5 cellular contexts compared by ENCODE assay signal in genomic region chr5:56038206-56038605, GRCh38. TPM values are rescaled to one million over a fixed set of nuclear protein-coding genes. Genes with fewer than 3 reads are reported as not detected.
A peak's percentile ranks its signal among the peaks of the same experiment; 100 is the strongest.
DNase-seq lines count a peak whose midpoint lies in the region; ATAC-seq, FAIRE-seq and TF ChIP-seq lines count a peak whose summit lies in the region.
"Not testable (repeated sequence)": the region's sequence is repeated elsewhere in the genome, so short reads cannot be mapped to it uniquely, and the experiment has no call there.

No MANE protein-coding gene starts in this region.

- H3K4me1 Mint-ChIP-seq in glutamatergic neuron (ENCODE audit: low read depth, unreplicated experiment) = not testable (repeated sequence)
- H3K4me1 Mint-ChIP-seq in nephron = peaks cover 29% of the 10 kb centered on the region

- H3K4me3 Mint-ChIP-seq in glutamatergic neuron (ENCODE audit: unreplicated experiment); nephron: not testable (repeated sequence)

- POLR2A ChIA-PET in K562 (lab: Yijun Ruan, JAX) (interaction anchor here (1.2 kb wide), 1 partner anchor 43 kb away, joined by 4 read pairs; the partner anchor contains the start of gene IL6ST), HepG2 (lab: Yijun Ruan, JAX) (interaction anchor here (1.1 kb wide), 1 partner anchor 43 kb away, joined by 5 read pairs; the partner anchor contains the start of gene IL6ST)

- H3K9me1 ChIP-seq in K562 (ENCODE audit: control insufficient read depth, insufficient read depth, low read length) = not testable (repeated sequence)

- H3K9me3 Mint-ChIP-seq in glutamatergic neuron (ENCODE audit: unreplicated experiment) = peaks cover 10% of the 10 kb centered on the region
- H3K9me3 Mint-ChIP-seq in nephron = not testable (repeated sequence)

- not testable (repeated sequence) for H3K36me3 ChIP-seq in KMS-11 (ENCODE audit: insufficient read depth); K562 (ENCODE audit: control insufficient read depth, insufficient read depth, low read length); HepG2 (replicated peaks in 1 of 2; ENCODE audit: control insufficient read depth in 1 of 2, insufficient read depth in 2 of 2, low read length in 2 of 2)

- intact Hi-C loops in K562 (cut with micrococcal nuclease) = loop anchor here (5.0 kb wide), 1 partner anchor 46 kb away; the partner anchor contains the start of gene IL6ST
- intact Hi-C loops in HepG2 (cut with micrococcal nuclease; ENCODE audit: unreplicated experiment) = not testable (repeated sequence)

- not testable (repeated sequence) for TF ChIP-seq RAD21 in K562 (CRISPR knock-in tag; conservative IDR thresholded peaks at IDR 0.05 in 1 of 2, IDR thresholded peaks at IDR 0.05 in 1 of 2); HepG2 (CRISPR knock-in tag; IDR thresholded peaks at IDR 0.05)

- H3K4me3 ChIP-seq in KMS-11 (IDR thresholded peaks at IDR 0.05; ENCODE audit: insufficient read depth, low read depth, low read length); K562; HepG2 (replicated peaks in 1 of 3; ENCODE audit: insufficient read depth in 1 of 3, low read depth in 2 of 3, low read length in 3 of 3): not testable (repeated sequence)

- H3K27ac Mint-ChIP-seq in glutamatergic neuron (ENCODE audit: unreplicated experiment) (peak overlapping the region; percentile 97), nephron (peak overlapping the region; percentile 68 to 80 (median 70))

- not testable (repeated sequence) for H3K79me2 ChIP-seq in KMS-11 (ENCODE audit: insufficient read depth, low read depth); K562 (ENCODE audit: control insufficient read depth, insufficient read depth, low read length); HepG2 (ENCODE audit: insufficient read depth, low read length)

- not testable (repeated sequence) for DNase-seq in K562 (ENCODE audit: extremely low read depth in 1 of 4, low spot score in 3 of 4); glutamatergic neuron; HepG2 (ENCODE audit: low spot score)

- not testable (repeated sequence) for BruUV-seq in K562 (replicated peaks; lab: Mats Ljungman, UMichigan); HepG2 (replicated peaks; lab: Mats Ljungman, UMichigan)

- not testable (repeated sequence) for TF ChIP-seq EP300 in K562 (IDR thresholded peaks at IDR 0.05; ENCODE audit: low read length); HepG2 (IDR thresholded peaks at IDR 0.05; ENCODE audit: low read depth in 2 of 2, low read length in 2 of 2); HepG2 (CRISPR knock-in tag; IDR thresholded peaks at IDR 0.05; ENCODE audit: borderline replicate concordance)

- H3K36me3 Mint-ChIP-seq in glutamatergic neuron (ENCODE audit: unreplicated experiment); nephron (ENCODE audit: low read depth): not testable (repeated sequence)

- H3K4me1 ChIP-seq in KMS-11 (ENCODE audit: low read depth, poor library complexity, severe bottlenecking) (peaks cover 57% of the 10 kb centered on the region), K562 (replicated peaks in 1 of 2; ENCODE audit: control insufficient read depth in 2 of 2, insufficient read depth in 2 of 2, low read length in 2 of 2) (peaks cover 14 to 25% of the 10 kb centered on the region in 2 experiments), HepG2 (ENCODE audit: insufficient read depth, low read length) (peaks cover 16% of the 10 kb centered on the region)

- not testable (repeated sequence) for FAIRE-seq in K562 (lab: Jason Lieb, UNC); HepG2 (lab: Jason Lieb, UNC)

- CTCF ChIA-PET in K562 (lab: Yijun Ruan, JAX; ENCODE audit: low intra/inter-chr PET ratio); HepG2 (lab: Yijun Ruan, JAX; ENCODE audit: low intra/inter-chr PET ratio, low total read pairs): not testable (repeated sequence)

- not testable (repeated sequence) for H3K9me3 ChIP-seq in K562 (replicated peaks; ENCODE audit: control insufficient read depth, insufficient read depth, low read depth, low read length); HepG2 (ENCODE audit: low read length)

- H3K27me3 Mint-ChIP-seq in glutamatergic neuron (ENCODE audit: unreplicated experiment); nephron (ENCODE audit: low read depth): not testable (repeated sequence)

- in situ Hi-C loops in K562 (cut with MboI); HepG2 (cut with HindIII; ENCODE audit: extremely low pct_ligation_motif_present, low pct_unique_long_range_greater_than_20kb): not testable (repeated sequence)

- not testable (repeated sequence) for TF ChIP-seq CTCF in KMS-11 (conservative IDR thresholded peaks at IDR 0.05; ENCODE audit: low read depth, low read length); K562 (IDR thresholded peaks at IDR 0.05 in 2 of 3, conservative IDR thresholded peaks at IDR 0.05 in 1 of 3; ENCODE audit: insufficient read depth in 2 of 3, low read depth in 1 of 3, low read length in 3 of 3); glutamatergic neuron (IDR thresholded peaks at IDR 0.05; ENCODE audit: partially characterized antibody, unreplicated experiment); HepG2 (CRISPR knock-in tag; IDR thresholded peaks at IDR 0.05); nephron (IDR thresholded peaks at IDR 0.05; ENCODE audit: unreplicated experiment in 3 of 3)

- not testable (repeated sequence) for TF ChIP-seq POLR2A in K562 (conservative IDR thresholded peaks at IDR 0.05); HepG2 (IDR thresholded peaks at IDR 0.05; ENCODE audit: insufficient read depth in 1 of 2, low read depth in 2 of 2, low read length in 2 of 2)

- peak overlapping the region; percentile 90 for H3K27ac ChIP-seq in KMS-11
- H3K27ac ChIP-seq in K562 (ENCODE audit: extremely low read depth, low read depth, low read length) = peak overlapping the region; percentile 86; the same call in 1 of the 3 replicates
- H3K27ac ChIP-seq in HepG2 (ENCODE audit: extremely low read length, insufficient read depth, low read length) = not testable (repeated sequence)

- H3K9ac ChIP-seq in KMS-11; K562 (ENCODE audit: insufficient read depth in 1 of 2, low read depth in 2 of 2, low read length in 2 of 2); HepG2 (ENCODE audit: insufficient read depth, low read depth, low read length): not testable (repeated sequence)

- H3K27me3 ChIP-seq in KMS-11 (ENCODE audit: insufficient read depth, low read depth); K562 (ENCODE audit: control insufficient read depth in 2 of 2, insufficient read depth in 2 of 2, low read length in 2 of 2); HepG2 (ENCODE audit: control insufficient read depth in 1 of 2, insufficient read depth in 2 of 2, low read length in 2 of 2): not testable (repeated sequence)

- H3K4me2 ChIP-seq in KMS-11 (peak overlapping the region; percentile 72), K562 (ENCODE audit: insufficient read depth, low read length) (peak overlapping the region; percentile 77; the same call in 1 of the 2 replicates)
- not testable (repeated sequence) for H3K4me2 ChIP-seq in HepG2 (ENCODE audit: low read depth, low read length)

- not testable (repeated sequence) for H2AFZ ChIP-seq in KMS-11 (ENCODE audit: low read depth); K562 (ENCODE audit: low read depth, low read length); HepG2 (ENCODE audit: low read length)

- ATAC-seq in K562 = peak; percentile 58
- not testable (repeated sequence) for ATAC-seq in HepG2

- WGBS in K562 (ENCODE audit: insufficient coverage, low coverage, missing lambda C conversion rate) = 4% methylated on average over 4 of the region's 6 CpGs
- WGBS in HepG2 (ENCODE audit: low lambda C conversion rate) = 41% methylated on average over 5 of the region's 6 CpGs

- not testable (repeated sequence) for H4K20me1 ChIP-seq in KMS-11 (ENCODE audit: insufficient read depth); K562 (replicated peaks; ENCODE audit: control insufficient read depth, insufficient read depth, low read length); HepG2 (ENCODE audit: insufficient read depth, low read length)

RNA-seq across cellular contexts. Expression of gene IL6ST, which starts 43.4 kb away (rescaled TPM):
- 26.8 and 77.1 TPM in 2 replicates for total RNA-seq in K562 (2011; cell fraction: chromatin; rRNA removed; ENCODE audit: low replicate concordance)
- total RNA-seq in K562 (2011; cell fraction: nucleolus; rRNA removed) = 10.4 and 21.0 TPM in 2 replicates
- 19.9 and 23.6 TPM in 2 replicates for total RNA-seq in K562 (2011; cell fraction: nucleoplasm; rRNA removed)
- 7.9 and 8.5 TPM in 2 replicates for total RNA-seq in K562 (2014; rRNA removed)
- 14.6 and 18.5 TPM in 2 replicates for total RNA-seq in K562 (2014; rRNA removed; fragmentation: Illumina TruSeq; extraction: Trizol)
- total RNA-seq in K562 (2015; rRNA removed; fragmentation: Illumina TruSeq; extraction: Trizol) = 14.4 and 16.2 TPM in 2 replicates
- 17.7 and 18.2 TPM in 2 replicates for total RNA-seq in K562 (2021)
- polyA plus RNA-seq in K562 (2011; rRNA removed) = 16.7 and 27.0 TPM in 2 replicates
- polyA plus RNA-seq in K562 (2011; cell fraction: cytosol; rRNA removed) = 5.8 and 7.8 TPM in 2 replicates
- 20.0 and 24.0 TPM in 2 replicates for polyA plus RNA-seq in K562 (2011; cell fraction: nucleus; rRNA removed)
- 7.3 and 7.8 TPM in 2 replicates for polyA plus RNA-seq in K562 (2012)
- polyA plus RNA-seq in K562 (2014; fragmentation: Illumina TruSeq; extraction: Trizol) = 7.9 and 11.0 TPM in 2 replicates
- polyA plus RNA-seq in K562 (2014; fragmentation: Nextera tagmentation; extraction: Ambion mirVana) = 1 to 10 TPM; 2.0 to 2.3 TPM
- polyA plus RNA-seq in K562 (2014; rRNA removed) = 4.5 and 5.3 TPM in 2 replicates
- polyA minus RNA-seq in K562 (2011; rRNA and poly(A)+ RNA removed) = 98.7 and 113 TPM in 2 replicates
- 12.9 and 37.6 TPM in 2 replicates for polyA minus RNA-seq in K562 (2011; cell fraction: cytosol; rRNA and poly(A)+ RNA removed)
- 15.9 and 33.5 TPM in 2 replicates for polyA minus RNA-seq in K562 (2011; cell fraction: nucleus; rRNA and poly(A)+ RNA removed)
- total RNA-seq in glutamatergic neuron (ENCODE audit: unreplicated experiment) = 37.7 TPM
- 161 and 166 TPM in 2 replicates for total RNA-seq in HepG2 (2016; rRNA removed; fragmentation: Illumina TruSeq; extraction: Trizol)
- total RNA-seq in HepG2 (2016; cell fraction: cytosol; rRNA removed; fragmentation: Illumina TruSeq; extraction: Trizol; ENCODE audit: low read depth) = 14.7 and 15.1 TPM in 2 replicates
- total RNA-seq in HepG2 (2016; cell fraction: insoluble cytoplasmic fraction; rRNA removed; fragmentation: Illumina TruSeq; extraction: Trizol) = 168 TPM in 2 replicates
- total RNA-seq in HepG2 (2016; cell fraction: membrane; rRNA removed; fragmentation: Illumina TruSeq; extraction: Trizol) = 65.8 and 71.7 TPM in 2 replicates
- total RNA-seq in HepG2 (2016; cell fraction: nucleus; rRNA removed; fragmentation: Illumina TruSeq; extraction: Trizol) = 163 and 201 TPM in 2 replicates
- polyA plus RNA-seq in HepG2 (2011; rRNA removed) = 57.9 and 66.6 TPM in 2 replicates
- polyA plus RNA-seq in HepG2 (2011; cell fraction: cytosol; rRNA removed) = 31.2 and 65.6 TPM in 2 replicates
- 23.4 and 30.7 TPM in 2 replicates for polyA plus RNA-seq in HepG2 (2011; cell fraction: nucleus; rRNA removed)
- polyA plus RNA-seq in HepG2 (2012) = 51.0 and 78.1 TPM in 2 replicates
- 2.0 and 2.1 TPM in 2 replicates for polyA plus RNA-seq in HepG2 (2016; cell fraction: cytosol; fragmentation: Illumina TruSeq; extraction: Trizol; ENCODE audit: low read depth)
- polyA plus RNA-seq in HepG2 (2016; cell fraction: insoluble cytoplasmic fraction; fragmentation: Illumina TruSeq; extraction: Trizol; ENCODE audit: low read depth) = 43.1 and 49.7 TPM in 2 replicates
- polyA plus RNA-seq in HepG2 (2016; cell fraction: membrane; fragmentation: Illumina TruSeq; extraction: Trizol; ENCODE audit: low read depth) = 9.8 and 10.4 TPM in 2 replicates
- 83.2 and 85.6 TPM in 2 replicates for polyA plus RNA-seq in HepG2 (2016; cell fraction: nucleus; fragmentation: Illumina TruSeq; extraction: Trizol; ENCODE audit: insufficient read depth, low read depth)
- 72.6 and 124 TPM in 2 replicates for polyA minus RNA-seq in HepG2 (2011; rRNA and poly(A)+ RNA removed; ENCODE audit: low replicate concordance)
- polyA minus RNA-seq in HepG2 (2011; cell fraction: cytosol; rRNA and poly(A)+ RNA removed) = 241 and 268 TPM in 2 replicates
- 145 and 264 TPM in 2 replicates for polyA minus RNA-seq in HepG2 (2011; cell fraction: nucleus; rRNA and poly(A)+ RNA removed)
